21 cellular contexts compared by ENCODE assay signal in the genomic region with DNA sequence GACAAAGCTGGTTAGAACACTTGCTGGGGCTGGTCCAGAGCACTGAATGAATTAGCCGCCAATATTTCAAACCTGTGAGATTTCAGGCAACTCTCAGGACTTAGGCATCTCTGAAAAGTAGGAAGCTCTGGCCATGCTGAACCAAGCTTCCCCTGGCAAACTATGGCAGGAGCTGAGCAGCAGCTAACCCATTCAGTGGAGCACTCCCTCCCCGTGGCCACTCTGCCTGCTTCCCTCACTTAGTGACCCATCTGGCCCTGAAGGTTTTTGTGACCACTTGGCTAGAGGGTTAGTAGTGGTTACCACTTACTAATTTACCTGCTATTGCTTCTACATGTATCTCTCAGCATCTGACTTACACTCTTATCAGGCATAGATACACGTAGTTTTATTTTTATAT. TPM values are rescaled to one million over a fixed set of nuclear protein-coding genes. Genes with fewer than 3 reads are reported as not detected.
DNase-seq lines count a peak whose midpoint lies in the region; ATAC-seq, FAIRE-seq and TF ChIP-seq lines count a peak whose summit lies in the region.
"Had no signal": no experiment of that assay in that cellular context is flagged by ENCODE, and none has a peak within 500 bp of the region (broad histone marks: within the 10 kb centered on the region; RNA-seq: fewer than 3 reads in every experiment).

No MANE protein-coding gene starts in this region.

- TF ChIP-seq CTCF in bronchial epithelial cell (IDR thresholded peaks at IDR 0.05; ENCODE audit: insufficient read depth, low read length, severe bottlenecking) = no peak
- no peak for TF ChIP-seq CTCF in osteocyte (IDR thresholded peaks at IDR 0.05)
- TF ChIP-seq CTCF in gastroesophageal sphincter (IDR thresholded peaks at IDR 0.05) = no peak

- FAIRE-seq in bronchial epithelial cell (lab: Jason Lieb, UNC) = peak; percentile 32
- no peak for FAIRE-seq in frontal cortex (lab: Jason Lieb, UNC)
- FAIRE-seq: A549, GM12892, H1, HepG2 had no signal

- H3K4me1 ChIP-seq in gastroesophageal sphincter = no peaks in the 10 kb centered on the region

- H3K27me3 Mint-ChIP-seq in osteocyte (ENCODE audit: unreplicated experiment) = no peaks in the 10 kb centered on the region

- peaks cover 15% of the 10 kb centered on the region for H3K9me3 Mint-ChIP-seq in osteocyte (ENCODE audit: unreplicated experiment)

- no peak overlapping the region for H3K4me3 Mint-ChIP-seq in osteocyte (ENCODE audit: unreplicated experiment)
- H3K4me3 Mint-ChIP-seq: CD14-positive monocyte; CD4-positive, alpha-beta memory T cell; H9; IgD-negative memory B cell had no signal

- DNase-seq in activated CD8-positive, alpha-beta memory T cell treated with anti-CD3 and anti-CD28 coated beads for 24 hours = peak; percentile 11
- DNase-seq in activated CD8-positive, alpha-beta memory T cell treated with anti-CD3 and anti-CD28 coated beads, Interleukin-2, amount 50 U/mL, for 4 hours = no peak
- DNase-seq in bronchial epithelial cell (ENCODE audit: low read depth) (no peak), osteocyte (ENCODE audit: extremely low spot score, unreplicated experiment) (peak; percentile 34), frontal cortex (ENCODE audit: low spot score in 2 of 2) (no peak)
- DNase-seq in activated CD4-positive, alpha-beta T cell treated with anti-CD3 and anti-CD28 coated beads, Interleukin-2, amount 50 U/mL, for 4 hours = no peak
- DNase-seq: AML-193; CD4-positive, alpha-beta memory T cell; DMS153; DMS79; GDM1; H9 had no signal

- peaks cover 33% of the 10 kb centered on the region for H3K4me1 Mint-ChIP-seq in osteocyte (ENCODE audit: unreplicated experiment)
- H3K4me1 Mint-ChIP-seq: CD4-positive, alpha-beta memory T cell; IgD-negative memory B cell had no signal

- H3K27me3 ChIP-seq in bronchial epithelial cell (ENCODE audit: control insufficient read depth, insufficient read depth, low read length) (no peaks in the 10 kb centered on the region), gastroesophageal sphincter (peaks cover 8% of the 10 kb centered on the region)

- peaks cover 0 to 23% (median 0%) of the 10 kb centered on the region in 3 donors for H3K9me3 ChIP-seq in gastroesophageal sphincter

- H3K36me3 ChIP-seq in bronchial epithelial cell (ENCODE audit: control insufficient read depth, insufficient read depth, low read length) = no peaks in the 10 kb centered on the region
- no peaks in the 10 kb centered on the region for H3K36me3 ChIP-seq in gastroesophageal sphincter

- WGBS in gastroesophageal sphincter (ENCODE audit: low coverage in 1 of 2), 2 donors = 74 to 76% methylated on average over 3 of the region's 3 CpGs

- H3K27ac ChIP-seq in gastroesophageal sphincter = no peak overlapping the region
- H3K27ac ChIP-seq: 22Rv1, A549 had no signal

- H3K36me3 Mint-ChIP-seq in osteocyte (ENCODE audit: unreplicated experiment) = no peaks in the 10 kb centered on the region
- H3K36me3 Mint-ChIP-seq: CD14-positive monocyte; CD4-positive, alpha-beta memory T cell; IgD-negative memory B cell had no signal

- ATAC-seq in gastroesophageal sphincter = no peak
- ATAC-seq: A549, HepG2 had no signal

- no peak for TF ChIP-seq POLR2A in gastroesophageal sphincter (IDR thresholded peaks at IDR 0.05)

- H3K4me3 ChIP-seq in bronchial epithelial cell (ENCODE audit: low read depth, low read length) (no peak overlapping the region), gastroesophageal sphincter (no peak overlapping the region)
- H3K4me3 ChIP-seq: A549 had no signal

- no peak for TF ChIP-seq EP300 in gastroesophageal sphincter (IDR thresholded peaks at IDR 0.05)

- H3K27ac Mint-ChIP-seq in osteocyte (ENCODE audit: unreplicated experiment) = no peak overlapping the region
- H3K27ac Mint-ChIP-seq: CD14-positive monocyte; CD4-positive, alpha-beta memory T cell; H9; IgD-negative memory B cell had no signal

RNA-seq across cellular contexts. Expression of a gene that starts 25.5 kb away (rescaled TPM):
- not detected in 2 replicates for total RNA-seq in bronchial epithelial cell
- not detected in 2 replicates for total RNA-seq in osteocyte
- total RNA-seq in gastroesophageal sphincter = not detected
- not detected for total RNA-seq in frontal cortex
- total RNA-seq: CD4-positive, alpha-beta memory T cell; Daoy; H1; H9; HepG2 had no signal

Comparison
In these comparisons a context has a peak if more than half of its experiments do, and no peak if none do; other contexts are left out.
1. DNase-seq: peak in activated CD8-positive, alpha-beta memory T cell treated with anti-CD3 and anti-CD28 coated beads for 24 hours (single experiment) and osteocyte (single experiment); none in activated CD8-positive, alpha-beta memory T cell treated with anti-CD3 and anti-CD28 coated beads, Interleukin-2, amount 50 U/mL, for 4 hours (single experiment), bronchial epithelial cell (single experiment), activated CD4-positive, alpha-beta T cell treated with anti-CD3 and anti-CD28 coated beads, Interleukin-2, amount 50 U/mL, for 4 hours (0 of 2) and frontal cortex (0 of 2).